ENCODE assay signal across 14 cellular contexts in the genomic region with DNA sequence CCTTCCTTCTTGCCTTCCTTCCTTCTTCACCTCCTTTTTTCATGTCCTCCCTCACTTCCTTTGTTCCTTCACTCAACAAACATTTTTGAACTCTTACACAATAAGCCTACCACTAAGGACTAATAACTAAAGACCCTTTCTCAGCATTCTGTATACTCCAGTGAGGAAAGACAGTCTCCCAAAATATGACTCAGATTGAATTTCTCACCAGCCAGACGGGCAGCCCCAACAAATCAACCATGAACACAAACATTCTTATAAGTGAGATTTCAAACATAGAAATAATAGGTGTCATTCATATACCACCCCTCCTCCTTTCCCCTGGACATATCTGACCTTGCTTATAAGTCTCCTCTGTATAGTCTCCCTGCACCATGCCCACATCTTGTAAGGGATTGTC.
DNase-seq lines count a peak whose midpoint lies in the region; ATAC-seq and TF ChIP-seq lines count a peak whose summit lies in the region.
"Had no signal": no experiment of that assay in that cellular context is flagged by ENCODE, and none has a peak within 500 bp of the region (broad histone marks: within the 10 kb centered on the region; RNA-seq: fewer than 3 reads in every experiment).

No MANE protein-coding gene starts in this region.

- H3K9me3 ChIP-seq in H9 (ENCODE audit: control insufficient read depth, low read depth, low read length), result no peaks in the 10 kb centered on the region
- H3K9me3 ChIP-seq in Caco-2, result no peaks in the 10 kb centered on the region

- H3K4me1 Mint-ChIP-seq in H9 (peaks cover 50 to 54% of the 10 kb centered on the region in 2 experiments), Caco-2 (ENCODE audit: low read depth, unreplicated experiment) (no peaks in the 10 kb centered on the region)
- H3K4me1 Mint-ChIP-seq in activated CD4-positive, alpha-beta T cell treated with anti-CD3 and anti-CD28 coated beads, Interleukin-2, amount 10 ng/mL, durations not matched to agents 24 days and 14 days, result no peaks in the 10 kb centered on the region
- H3K4me1 Mint-ChIP-seq: B cell, IgD-negative memory B cell had no signal

- no peaks in the 10 kb centered on the region for H3K36me3 ChIP-seq in Caco-2 (ENCODE audit: control insufficient read depth, insufficient read depth, low read length)

- no peaks in the 10 kb centered on the region for H3K27me3 ChIP-seq in H9 (ENCODE audit: insufficient read depth, low read length)
- H3K27me3 ChIP-seq in Caco-2 (replicated peaks; ENCODE audit: control insufficient read depth, insufficient read depth, low read length), result no peaks in the 10 kb centered on the region

- no peak overlapping the region for H3K27ac ChIP-seq in H9 (ENCODE audit: insufficient read length, low read depth, low read length)

- no peak overlapping the region for H3K23ac ChIP-seq in H9 (ENCODE audit: insufficient read length, low read depth, low read length)

- intact Hi-C loops in Caco-2 (cut with micrococcal nuclease; ENCODE audit: unreplicated experiment), result no loop called here
- intact Hi-C loops in activated CD4-positive, alpha-beta T cell treated with anti-CD3 and anti-CD28 coated beads, Interleukin-2, amount 10 ng/mL, durations not matched to agents 24 days and 14 days (cut with micrococcal nuclease), result no loop called here

- H3K27ac Mint-ChIP-seq in H9, result peak overlapping the region; percentile 22 to 90 (median 53); a peak in 4 of 7 replicates
- H3K27ac Mint-ChIP-seq in Caco-2 (ENCODE audit: unreplicated experiment), result no peak overlapping the region
- H3K27ac Mint-ChIP-seq in activated CD4-positive, alpha-beta T cell treated with anti-CD3 and anti-CD28 coated beads, Interleukin-2, amount 10 ng/mL, durations not matched to agents 24 days and 14 days, result no peak overlapping the region
- H3K27ac Mint-ChIP-seq: B cell; CD4-positive, alpha-beta T cell; IgD-negative memory B cell had no signal

- no peak overlapping the region for H3K14ac ChIP-seq in H9 (ENCODE audit: insufficient read depth, low read length)

- H2BK20ac ChIP-seq in H9 (ENCODE audit: low read depth, low read length, poor library complexity, severe bottlenecking), result no peak overlapping the region

- no peak overlapping the region for H3K4me3 ChIP-seq in Caco-2 (ENCODE audit: low read depth, low read length)

- H3K79me2 ChIP-seq in H9 (ENCODE audit: insufficient read depth, low read length), result no peaks in the 10 kb centered on the region

- no peak overlapping the region for H2AK5ac ChIP-seq in H9 (ENCODE audit: insufficient read length, low read length)

- H3K4me3 Mint-ChIP-seq in H9 (no peak overlapping the region), Caco-2 (ENCODE audit: unreplicated experiment) (no peak overlapping the region)
- no peak overlapping the region for H3K4me3 Mint-ChIP-seq in activated CD4-positive, alpha-beta T cell treated with anti-CD3 and anti-CD28 coated beads, Interleukin-2, amount 10 ng/mL, durations not matched to agents 24 days and 14 days
- H3K4me3 Mint-ChIP-seq: B cell; CD4-positive, alpha-beta T cell; IgD-negative memory B cell had no signal

- peak overlapping the region; percentile 56 for H4K5ac ChIP-seq in H9 (ENCODE audit: insufficient read length, low read depth, low read length)

- H3K4ac ChIP-seq in H9 (ENCODE audit: low read depth, low read length), result no peak overlapping the region

- H2BK12ac ChIP-seq in H9 (ENCODE audit: insufficient read length, low read depth, low read length), result no peak overlapping the region

- CTCF ChIA-PET in Caco-2 (lab: Charles Lee), result no interaction called here

- no peak overlapping the region for H3K4me2 ChIP-seq in H9 (ENCODE audit: insufficient read depth, insufficient read length, low read length)

- no peak overlapping the region for H2BK5ac ChIP-seq in H9 (ENCODE audit: insufficient read length, low read length)

- H3K36me3 Mint-ChIP-seq in H9 (ENCODE audit: insufficient read depth in 1 of 3, low read depth in 3 of 3) (no peaks in the 10 kb centered on the region), Caco-2 (ENCODE audit: insufficient read depth, unreplicated experiment) (no peaks in the 10 kb centered on the region)
- no peaks in the 10 kb centered on the region for H3K36me3 Mint-ChIP-seq in activated CD4-positive, alpha-beta T cell treated with anti-CD3 and anti-CD28 coated beads, Interleukin-2, amount 10 ng/mL, durations not matched to agents 24 days and 14 days (ENCODE audit: low read depth)

- no peak for DNase-seq in H9
- DNase-seq in astrocyte of the hippocampus (ENCODE audit: low read depth, low spot score), result peak; percentile 55
- peak; percentile 85 for DNase-seq in kidney glomerular epithelial cell (lab: John Stamatoyannopoulos, UW)
- no peak for DNase-seq in Caco-2
- DNase-seq in activated CD4-positive, alpha-beta T cell treated with anti-CD3 and anti-CD28 coated beads, Interleukin-2, amount 10 ng/mL, durations not matched to agents 24 days and 14 days, result no peak
- DNase-seq in NK-92 treated with Interleukin-12 subunit alpha and Interleukin-12 subunit beta, amount 100 ng/mL, for 24 hours (lab: John Stamatoyannopoulos, UW), result no peak
- DNase-seq: C1 segment of cervical spinal cord; CD4-positive, alpha-beta T cell; DMS79; KG1 had no signal

- H2AFZ ChIP-seq in H9 (ENCODE audit: low read length), result no peak overlapping the region

- H3K9ac ChIP-seq in H9 (ENCODE audit: extremely low read depth, insufficient read length, low read length), result no peak overlapping the region

- H2BK120ac ChIP-seq in H9 (ENCODE audit: low read depth, low read length, poor library complexity, severe bottlenecking), result no peak overlapping the region

- H4K20me1 ChIP-seq in H9 (ENCODE audit: control insufficient read depth, insufficient read depth, insufficient read length), result no peaks in the 10 kb centered on the region

- no peak for ATAC-seq in HG03045 (IDR thresholded peaks at IDR 0.05; ENCODE audit: unreplicated experiment)
- ATAC-seq: HCT116 had no signal

- H2BK15ac ChIP-seq in H9 (ENCODE audit: low read depth, low read length), result no peak overlapping the region

- H3K4me1 ChIP-seq in H9 (ENCODE audit: insufficient read depth, low read length) (peaks cover 2% of the 10 kb centered on the region; the same call in 1 of the 2 replicates), Caco-2 (no peaks in the 10 kb centered on the region)

- H3K9me3 Mint-ChIP-seq in H9, result no peaks in the 10 kb centered on the region
- no peaks in the 10 kb centered on the region for H3K9me3 Mint-ChIP-seq in Caco-2 (ENCODE audit: unreplicated experiment)
- peaks cover 12% of the 10 kb centered on the region for H3K9me3 Mint-ChIP-seq in activated CD4-positive, alpha-beta T cell treated with anti-CD3 and anti-CD28 coated beads, Interleukin-2, amount 10 ng/mL, durations not matched to agents 24 days and 14 days
- H3K9me3 Mint-ChIP-seq: CD4-positive, alpha-beta T cell had no signal

- H3K23me2 ChIP-seq in H9 (ENCODE audit: insufficient read length, low read depth, low read length, poor library complexity, severe bottlenecking), result peaks cover 3% of the 10 kb centered on the region

- H3K27me3 Mint-ChIP-seq in H9 (ENCODE audit: low read depth) (no peaks in the 10 kb centered on the region), Caco-2 (ENCODE audit: insufficient read depth, unreplicated experiment) (peaks cover 6% of the 10 kb centered on the region)
- no peaks in the 10 kb centered on the region for H3K27me3 Mint-ChIP-seq in activated CD4-positive, alpha-beta T cell treated with anti-CD3 and anti-CD28 coated beads, Interleukin-2, amount 10 ng/mL, durations not matched to agents 24 days and 14 days
- H3K27me3 Mint-ChIP-seq: B cell; CD4-positive, alpha-beta T cell; IgD-negative memory B cell had no signal

- no peaks in the 10 kb centered on the region for H3K79me1 ChIP-seq in H9 (ENCODE audit: insufficient read depth, low read depth, low read length, poor library complexity, severe bottlenecking)

- BruUV-seq in Caco-2 (replicated peaks; lab: Mats Ljungman, UMichigan), result no TSS peak

- no peak overlapping the region for H3K56ac ChIP-seq in H9 (ENCODE audit: insufficient read length, low read depth, low read length)

- WGBS in H9 (ENCODE audit: extremely low coverage, insufficient read length, low lambda C conversion rate), result no CpG with 5 or more reads among the region's 1 CpG

- no peak overlapping the region for H3K18ac ChIP-seq in H9 (ENCODE audit: insufficient read length, low read depth, low read length)

- TF ChIP-seq CTCF in H9 (conservative IDR thresholded peaks at IDR 0.05) (no peak), Caco-2 (IDR thresholded peaks at IDR 0.05; ENCODE audit: insufficient read depth in 1 of 2, low read depth in 1 of 2, low read length in 1 of 2, severe bottlenecking in 1 of 2, unreplicated experiment in 1 of 2) (no peak)

- H4K91ac ChIP-seq in H9 (ENCODE audit: insufficient read length, low read depth, low read length), result no peak overlapping the region

- POLR2A ChIA-PET in Caco-2 (lab: Charles Lee), result no interaction called here

- no peak overlapping the region for H4K8ac ChIP-seq in H9 (replicated peaks; ENCODE audit: insufficient read length, low read depth, low read length)

- no peak overlapping the region for H3T11ph ChIP-seq in H9 (ENCODE audit: low read length)

Comparison
In these comparisons a context has a peak if more than half of its experiments do, and no peak if none do; other contexts are left out.
1. DNase-seq: peak in astrocyte of the hippocampus (single experiment) and kidney glomerular epithelial cell (single experiment); none in H9 (single experiment), Caco-2 (0 of 2), activated CD4-positive, alpha-beta T cell treated with anti-CD3 and anti-CD28 coated beads, Interleukin-2, amount 10 ng/mL, durations not matched to agents 24 days and 14 days (single experiment) and NK-92 treated with Interleukin-12 subunit alpha and Interleukin-12 subunit beta, amount 100 ng/mL, for 24 hours (single experiment).
2. H3K27ac Mint-ChIP-seq: peak in H9 (3 of 3); none in Caco-2 (single experiment) and activated CD4-positive, alpha-beta T cell treated with anti-CD3 and anti-CD28 coated beads, Interleukin-2, amount 10 ng/mL, durations not matched to agents 24 days and 14 days (single experiment).